Comparison of ENCODE assay signal across 11 cellular contexts in the genomic region with DNA sequence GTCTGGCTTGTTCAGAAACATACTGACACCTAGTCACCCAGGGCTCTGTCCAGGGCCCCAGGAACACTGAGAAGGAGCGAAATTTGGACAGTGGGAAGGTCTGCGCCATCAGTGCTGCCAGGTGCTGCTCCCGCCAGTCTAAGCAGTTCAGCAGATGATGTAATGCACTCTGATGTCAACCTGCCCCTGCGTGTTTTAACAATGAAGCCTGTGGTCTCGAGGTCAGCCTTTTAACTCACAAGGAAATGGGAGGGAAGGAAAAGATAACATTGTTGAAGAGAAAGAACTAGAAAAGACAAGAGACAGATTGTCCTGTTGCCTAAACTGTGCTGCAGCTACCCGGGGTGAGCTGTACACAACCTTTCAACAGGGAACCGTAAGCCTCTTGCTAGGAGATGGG.
A peak's percentile ranks its signal among the peaks of the same experiment; 100 is the strongest.
DNase-seq lines count a peak whose midpoint lies in the region; ATAC-seq and TF ChIP-seq lines count a peak whose summit lies in the region.
"Had no signal": no experiment of that assay in that cellular context is flagged by ENCODE, and none has a peak within 500 bp of the region (broad histone marks: within the 10 kb centered on the region; RNA-seq: fewer than 3 reads in every experiment).

No MANE protein-coding gene starts in this region.

- H3K27me3 Mint-ChIP-seq in T-helper 17 cell = no peaks in the 10 kb centered on the region
- H3K27me3 Mint-ChIP-seq: CD8-positive, alpha-beta memory T cell had no signal

- peak overlapping the region; percentile 61 for H3K27ac Mint-ChIP-seq in T-helper 17 cell
- H3K27ac Mint-ChIP-seq: T-helper 2 cell treated with Interferon-gamma antibody and Interleukin-4, amounts not matched to agents 5 μg/mL and 100 μg/mL, for 36 hours had no signal

- peak; percentile 67 for DNase-seq in HT-29 (ENCODE audit: low spot score)
- DNase-seq in T-helper 17 cell = no peak
- DNase-seq in epithelial cell of esophagus (ENCODE audit: low read depth) = peak; percentile 80
- no peak for DNase-seq in epidermal melanocyte (ENCODE audit: insufficient read length, low spot score)
- DNase-seq in stimulated activated CD4-positive, alpha-beta T cell treated with anti-CD3 and anti-CD28 coated beads, Interleukin-2, amount 100 ng/mL, for 24 hours = no peak
- DNase-seq: effector memory CD4-positive, alpha-beta T cell; hippocampal formation had no signal

- H3K4me3 ChIP-seq in epithelial cell of esophagus (ENCODE audit: low read length) = no peak overlapping the region
- no peak overlapping the region for H3K4me3 ChIP-seq in neutrophil (ENCODE audit: low read depth in 1 of 2, low read length in 1 of 2)

- ATAC-seq in T-helper 17 cell (no peak), GM21529 (IDR thresholded peaks at IDR 0.05; ENCODE audit: unreplicated experiment) (no peak)

- H3K36me3 ChIP-seq in neutrophil = peaks cover 52% of the 10 kb centered on the region

- H3K27me3 ChIP-seq in neutrophil = no peaks in the 10 kb centered on the region

- H3K27ac ChIP-seq in neutrophil = peak overlapping the region; percentile 90

- H3K9me3 ChIP-seq in T-helper 17 cell (ENCODE audit: control insufficient read depth, low read length, poor library complexity, severe bottlenecking) (no peaks in the 10 kb centered on the region), neutrophil (no peaks in the 10 kb centered on the region)

- H3K4me1 ChIP-seq in neutrophil (ENCODE audit: control insufficient read depth in 1 of 2, insufficient read depth in 1 of 2, low read depth in 1 of 2, low read length in 1 of 2) = peaks cover 85 to 89% of the 10 kb centered on the region in 2 experiments

- no peaks in the 10 kb centered on the region for H3K4me1 Mint-ChIP-seq in T-helper 17 cell
- H3K4me1 Mint-ChIP-seq: CD8-positive, alpha-beta memory T cell had no signal

- TF ChIP-seq CTCF in epithelial cell of esophagus (IDR thresholded peaks at IDR 0.05; ENCODE audit: insufficient read depth, low read depth, low read length, missing control alignments) = no peak
- no peak for TF ChIP-seq CTCF in neutrophil (IDR thresholded peaks at IDR 0.05)

- no peak overlapping the region for H3K4me3 Mint-ChIP-seq in T-helper 17 cell
- H3K4me3 Mint-ChIP-seq: CD8-positive, alpha-beta memory T cell; T-helper 2 cell treated with Interferon-gamma antibody and Interleukin-4, amounts not matched to agents 5 μg/mL and 100 μg/mL, for 36 hours had no signal

- H3K36me3 Mint-ChIP-seq in T-helper 17 cell (ENCODE audit: low read depth) = peaks cover 16% of the 10 kb centered on the region

Comparison
In these comparisons a context has a peak if more than half of its experiments do, and no peak if none do; other contexts are left out.
1. DNase-seq: peak in HT-29 (single experiment) and epithelial cell of esophagus (single experiment); none in T-helper 17 cell (0 of 3), epidermal melanocyte (single experiment) and stimulated activated CD4-positive, alpha-beta T cell treated with anti-CD3 and anti-CD28 coated beads, Interleukin-2, amount 100 ng/mL, for 24 hours (0 of 2).